In genomic region chr12:55727643-55728184, GRCh38 we compare ENCODE assay signal across 1 cellular context.
TF ChIP-seq lines count a peak whose summit lies in the region.

No MANE protein-coding gene starts in this region.

TF ChIP-seq in GM23338, 12 proteins besides CTCF, POLR2A, EP300 and RAD21 (continued from another document):
- TF ChIP-seq ETS1 (IDR thresholded peaks at IDR 0.05), result no peak
- no peak for TF ChIP-seq EZH2phosphoT487 (IDR thresholded peaks at IDR 0.05; ENCODE audit: unreplicated experiment)
- TF ChIP-seq CREB1 (CRISPR knock-in tag; IDR thresholded peaks at IDR 0.05; ENCODE audit: low read depth), result no peak
- TF ChIP-seq EZH2 (IDR thresholded peaks at IDR 0.05; ENCODE audit: low read depth, unreplicated experiment), result no peak
- no peak for TF ChIP-seq JUNB (IDR thresholded peaks at IDR 0.05; ENCODE audit: unreplicated experiment)
- no peak for TF ChIP-seq POLR2AphosphoS5 (IDR thresholded peaks at IDR 0.05; ENCODE audit: low read depth)
- no peak for TF ChIP-seq REST (IDR thresholded peaks at IDR 0.05; ENCODE audit: unreplicated experiment)
- TF ChIP-seq NANOG (IDR thresholded peaks at IDR 0.05; ENCODE audit: borderline replicate concordance), result no peak
